In genomic region chr4:6783111-6783981, GRCh38 we compare ENCODE assay signal across 1 cellular context.
TF ChIP-seq lines count a peak whose summit lies in the region.

No MANE protein-coding gene starts in this region.

TF ChIP-seq in HepG2, 621 proteins besides CTCF, POLR2A, EP300 and RAD21 (continued from another document and continues in another):
- TF ChIP-seq, protein P1, sequence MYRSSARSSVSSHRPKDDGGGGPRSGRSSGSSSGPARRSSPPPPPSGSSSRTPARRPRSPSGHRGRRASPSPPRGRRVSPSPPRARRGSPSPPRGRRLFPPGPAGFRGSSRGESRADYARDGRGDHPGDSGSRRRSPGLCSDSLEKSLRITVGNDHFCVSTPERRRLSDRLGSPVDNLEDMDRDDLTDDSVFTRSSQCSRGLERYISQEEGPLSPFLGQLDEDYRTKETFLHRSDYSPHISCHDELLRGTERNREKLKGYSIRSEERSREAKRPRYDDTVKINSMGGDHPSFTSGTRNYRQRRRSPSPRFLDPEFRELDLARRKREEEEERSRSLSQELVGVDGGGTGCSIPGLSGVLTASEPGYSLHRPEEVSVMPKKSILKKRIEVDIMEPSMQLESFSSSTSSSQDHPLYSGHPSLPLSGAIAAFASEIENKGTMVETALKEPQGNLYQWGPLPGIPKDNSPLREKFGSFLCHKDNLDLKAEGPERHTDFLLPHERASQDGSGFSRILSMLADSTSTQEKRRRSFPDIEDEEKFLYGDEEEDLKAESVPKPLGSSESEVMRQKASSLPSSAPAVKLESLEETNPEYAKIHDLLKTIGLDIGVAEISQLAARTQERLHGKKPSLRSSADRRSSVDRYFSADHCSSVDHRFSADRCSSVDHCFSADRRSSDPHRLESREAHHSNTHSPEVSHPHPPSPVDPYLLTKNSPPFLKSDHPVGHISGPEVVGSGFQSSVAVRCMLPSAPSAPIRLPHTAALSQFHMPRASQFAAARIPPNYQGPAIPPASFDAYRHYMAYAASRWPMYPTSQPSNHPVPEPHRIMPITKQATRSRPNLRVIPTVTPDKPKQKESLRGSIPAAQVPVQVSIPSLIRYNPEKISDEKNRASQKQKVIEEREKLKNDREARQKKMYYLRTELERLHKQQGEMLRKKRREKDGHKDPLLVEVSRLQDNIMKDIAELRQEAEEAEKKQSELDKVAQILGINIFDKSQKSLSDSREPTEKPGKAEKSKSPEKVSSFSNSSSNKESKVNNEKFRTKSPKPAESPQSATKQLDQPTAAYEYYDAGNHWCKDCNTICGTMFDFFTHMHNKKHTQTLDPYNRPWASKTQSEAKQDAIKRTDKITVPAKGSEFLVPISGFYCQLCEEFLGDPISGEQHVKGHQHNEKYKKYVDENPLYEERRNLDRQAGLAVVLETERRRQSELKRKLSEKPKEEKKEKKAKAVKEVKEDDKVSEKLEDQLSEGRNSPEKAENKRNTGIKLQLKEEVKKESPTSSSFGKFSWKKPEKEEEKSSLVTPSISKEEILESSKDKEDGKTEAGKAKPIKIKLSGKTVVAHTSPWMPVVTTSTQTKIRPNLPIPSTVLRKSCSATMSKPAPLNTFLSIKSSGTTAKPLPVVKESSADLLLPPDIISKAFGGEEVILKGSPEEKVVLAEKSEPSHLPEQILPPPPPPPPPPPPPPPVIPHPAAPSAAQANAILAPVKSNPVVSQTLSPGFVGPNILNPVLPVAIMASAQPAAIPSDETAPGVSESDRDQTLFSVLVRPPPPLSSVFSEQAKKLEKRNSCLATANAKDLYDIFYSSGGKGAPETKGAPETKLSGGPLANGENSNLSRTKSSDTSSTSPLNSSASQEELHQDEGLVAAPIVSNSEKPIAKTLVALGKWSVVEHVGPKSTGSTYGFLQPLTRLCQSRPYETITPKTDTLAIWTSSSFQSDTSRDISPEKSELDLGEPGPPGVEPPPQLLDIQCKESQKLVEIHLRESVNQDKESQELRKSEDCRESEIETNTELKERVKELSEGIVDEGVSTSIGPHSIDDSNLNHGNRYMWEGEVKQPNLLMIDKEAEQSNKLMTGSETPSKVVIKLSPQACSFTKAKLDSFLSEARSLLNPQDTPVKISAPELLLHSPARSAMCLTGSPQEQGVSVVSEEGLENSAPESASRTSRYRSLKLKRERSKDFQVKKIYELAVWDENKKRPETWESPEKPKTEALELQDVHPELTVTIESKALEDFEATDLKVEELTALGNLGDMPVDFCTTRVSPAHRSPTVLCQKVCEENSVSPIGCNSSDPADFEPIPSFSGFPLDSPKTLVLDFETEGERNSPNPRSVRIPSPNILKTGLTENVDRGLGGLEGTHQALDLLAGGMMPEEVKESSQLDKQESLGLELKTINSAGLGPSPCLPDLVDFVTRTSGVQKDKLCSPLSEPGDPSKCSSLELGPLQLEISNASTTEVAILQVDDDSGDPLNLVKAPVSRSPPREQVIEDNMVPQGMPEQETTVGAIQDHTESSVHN (CRISPR knock-in tag; IDR thresholded peaks at IDR 0.05), result no peak
- TF ChIP-seq PAX8 (CRISPR knock-in tag; IDR thresholded peaks at IDR 0.05; ENCODE audit: borderline replicate concordance) (no peak), MAZ (IDR thresholded peaks at IDR 0.05; ENCODE audit: borderline replicate concordance, low read depth, low read length) (peak; percentile 95), MAZ (CRISPR knock-in tag; IDR thresholded peaks at IDR 0.05; ENCODE audit: low read depth) (peak; percentile 87; the same call in 1 of the 2 replicates), ZHX1 (CRISPR knock-in tag; IDR thresholded peaks at IDR 0.05; ENCODE audit: low read depth) (no peak), IKZF1 (IDR thresholded peaks at IDR 0.05) (no peak), CENPBD1 (CRISPR knock-in tag; IDR thresholded peaks at IDR 0.05; ENCODE audit: borderline replicate concordance, low read depth) (no peak), TCF7 (IDR thresholded peaks at IDR 0.05; ENCODE audit: low read depth) (no peak), ZNF550 (CRISPR knock-in tag; IDR thresholded peaks at IDR 0.05; ENCODE audit: borderline replicate concordance) (no peak), MATR3 (CRISPR knock-in tag; IDR thresholded peaks at IDR 0.05) (no peak), TBX2 (CRISPR knock-in tag; IDR thresholded peaks at IDR 0.05; ENCODE audit: borderline replicate concordance) (peak; percentile 35; the same call in 1 of the 2 replicates), HMGA1 (CRISPR knock-in tag; conservative IDR thresholded peaks at IDR 0.05) (no peak), REPIN1 (CRISPR knock-in tag; IDR thresholded peaks at IDR 0.05; ENCODE audit: borderline replicate concordance, low read depth) (peak; percentile 53; the same call in 1 of the 2 replicates), KDM5A (IDR thresholded peaks at IDR 0.05; ENCODE audit: borderline replicate concordance, low read length) (peak; percentile 44; the same call in 1 of the 2 replicates), ZFYVE20 (CRISPR knock-in tag; IDR thresholded peaks at IDR 0.05; ENCODE audit: borderline replicate concordance, low read depth) (no peak), TBP (CRISPR knock-in tag; IDR thresholded peaks at IDR 0.05) (no peak), WIZ (CRISPR knock-in tag; IDR thresholded peaks at IDR 0.05) (no peak), ZNF782 (CRISPR knock-in tag; IDR thresholded peaks at IDR 0.05; ENCODE audit: borderline replicate concordance) (no peak), RFX5 (IDR thresholded peaks at IDR 0.05; ENCODE audit: low read depth, low read length) (no peak), MBNL3 (CRISPR knock-in tag; conservative IDR thresholded peaks at IDR 0.05) (no peak), CENPT (CRISPR knock-in tag; IDR thresholded peaks at IDR 0.05; ENCODE audit: low read depth) (no peak), ZBTB42 (CRISPR knock-in tag; IDR thresholded peaks at IDR 0.05) (no peak), STAT5B (CRISPR knock-in tag; IDR thresholded peaks at IDR 0.05) (no peak), RXRA (CRISPR knock-in tag; IDR thresholded peaks at IDR 0.05) (peak; percentile 71; the same call in 1 of the 2 replicates), HNRNPUL1 (IDR thresholded peaks at IDR 0.05; ENCODE audit: low read depth, low read length) (no peak), PPARG (CRISPR knock-in tag; conservative IDR thresholded peaks at IDR 0.05) (0 out of 2 replicates have a peak, but pooled peaks have one; percentile 27), TFAP4 (IDR thresholded peaks at IDR 0.05; ENCODE audit: borderline replicate concordance, low read depth) (peak; percentile 95), ZNF264 (CRISPR knock-in tag; IDR thresholded peaks at IDR 0.05) (no peak), ARID5B (CRISPR knock-in tag; IDR thresholded peaks at IDR 0.05) (peak; percentile 62), SRSF1 (optimal IDR thresholded peaks at IDR 0.05; ENCODE audit: low read depth, low read length) (no peak), GFI1 (CRISPR knock-in tag; IDR thresholded peaks at IDR 0.05; ENCODE audit: borderline replicate concordance) (0 out of 2 replicates have a peak, but pooled peaks have one; percentile 34), NFIC (IDR thresholded peaks at IDR 0.05; ENCODE audit: low read length) (no peak), TSC22D2 (CRISPR knock-in tag; IDR thresholded peaks at IDR 0.05; ENCODE audit: borderline replicate concordance) (no peak), ISX (CRISPR knock-in tag; conservative IDR thresholded peaks at IDR 0.05) (no peak)
- TF ChIP-seq, protein P2, sequence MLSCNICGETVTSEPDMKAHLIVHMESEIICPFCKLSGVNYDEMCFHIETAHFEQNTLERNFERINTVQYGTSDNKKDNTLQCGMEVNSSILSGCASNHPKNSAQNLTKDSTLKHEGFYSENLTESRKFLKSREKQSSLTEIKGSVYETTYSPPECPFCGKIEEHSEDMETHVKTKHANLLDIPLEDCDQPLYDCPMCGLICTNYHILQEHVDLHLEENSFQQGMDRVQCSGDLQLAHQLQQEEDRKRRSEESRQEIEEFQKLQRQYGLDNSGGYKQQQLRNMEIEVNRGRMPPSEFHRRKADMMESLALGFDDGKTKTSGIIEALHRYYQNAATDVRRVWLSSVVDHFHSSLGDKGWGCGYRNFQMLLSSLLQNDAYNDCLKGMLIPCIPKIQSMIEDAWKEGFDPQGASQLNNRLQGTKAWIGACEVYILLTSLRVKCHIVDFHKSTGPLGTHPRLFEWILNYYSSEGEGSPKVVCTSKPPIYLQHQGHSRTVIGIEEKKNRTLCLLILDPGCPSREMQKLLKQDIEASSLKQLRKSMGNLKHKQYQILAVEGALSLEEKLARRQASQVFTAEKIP (CRISPR knock-in tag; IDR thresholded peaks at IDR 0.05; ENCODE audit: borderline replicate concordance), result no peak
- TF ChIP-seq, protein P3, sequence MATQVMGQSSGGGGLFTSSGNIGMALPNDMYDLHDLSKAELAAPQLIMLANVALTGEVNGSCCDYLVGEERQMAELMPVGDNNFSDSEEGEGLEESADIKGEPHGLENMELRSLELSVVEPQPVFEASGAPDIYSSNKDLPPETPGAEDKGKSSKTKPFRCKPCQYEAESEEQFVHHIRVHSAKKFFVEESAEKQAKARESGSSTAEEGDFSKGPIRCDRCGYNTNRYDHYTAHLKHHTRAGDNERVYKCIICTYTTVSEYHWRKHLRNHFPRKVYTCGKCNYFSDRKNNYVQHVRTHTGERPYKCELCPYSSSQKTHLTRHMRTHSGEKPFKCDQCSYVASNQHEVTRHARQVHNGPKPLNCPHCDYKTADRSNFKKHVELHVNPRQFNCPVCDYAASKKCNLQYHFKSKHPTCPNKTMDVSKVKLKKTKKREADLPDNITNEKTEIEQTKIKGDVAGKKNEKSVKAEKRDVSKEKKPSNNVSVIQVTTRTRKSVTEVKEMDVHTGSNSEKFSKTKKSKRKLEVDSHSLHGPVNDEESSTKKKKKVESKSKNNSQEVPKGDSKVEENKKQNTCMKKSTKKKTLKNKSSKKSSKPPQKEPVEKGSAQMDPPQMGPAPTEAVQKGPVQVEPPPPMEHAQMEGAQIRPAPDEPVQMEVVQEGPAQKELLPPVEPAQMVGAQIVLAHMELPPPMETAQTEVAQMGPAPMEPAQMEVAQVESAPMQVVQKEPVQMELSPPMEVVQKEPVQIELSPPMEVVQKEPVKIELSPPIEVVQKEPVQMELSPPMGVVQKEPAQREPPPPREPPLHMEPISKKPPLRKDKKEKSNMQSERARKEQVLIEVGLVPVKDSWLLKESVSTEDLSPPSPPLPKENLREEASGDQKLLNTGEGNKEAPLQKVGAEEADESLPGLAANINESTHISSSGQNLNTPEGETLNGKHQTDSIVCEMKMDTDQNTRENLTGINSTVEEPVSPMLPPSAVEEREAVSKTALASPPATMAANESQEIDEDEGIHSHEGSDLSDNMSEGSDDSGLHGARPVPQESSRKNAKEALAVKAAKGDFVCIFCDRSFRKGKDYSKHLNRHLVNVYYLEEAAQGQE (IDR thresholded peaks at IDR 0.05; ENCODE audit: borderline replicate concordance in 1 of 2, low read depth in 1 of 2, low read length in 2 of 2), result 0 out of 4 replicates have a peak, but pooled peaks of 1 of the 2 experiments have one; percentile 28
